Comparison of ENCODE assay signal across 8 cellular contexts in genomic region chr2:173355866-173356508, GRCh38. TPM values are rescaled to one million over a fixed set of nuclear protein-coding genes. Genes with fewer than 3 reads are reported as not detected.
DNase-seq lines count a peak whose midpoint lies in the region; ATAC-seq, FAIRE-seq and TF ChIP-seq lines count a peak whose summit lies in the region.

No MANE protein-coding gene starts in this region.

- BruUV-seq in Calu3 (replicated peaks; lab: Mats Ljungman, UMichigan) = no TSS peak

- FAIRE-seq in HTR-8/SVneo (lab: Jason Lieb, UNC) = no peak

- peaks cover 0 to 47% of the 10 kb centered on the region in 2 donors for H3K27me3 ChIP-seq in breast epithelium

- CTCF ChIA-PET in Calu3 (lab: Charles Lee) = interaction anchor here (0.6 kb wide), 2 partner anchors 148 to 292 kb away, joined by 4 read pairs; no protein-coding TSS in a partner anchor

- H3K4me3 ChIP-seq in breast epithelium = peak overlapping the region; percentile 47 to 70 (median 63)

- no peak overlapping the region for H3K27ac ChIP-seq in breast epithelium

- intact Hi-C loops in Calu3 (cut with micrococcal nuclease; ENCODE audit: unreplicated experiment) = loop anchor here (2.0 to 10.0 kb wide), 2 partner anchors 71 to 129 kb away; no protein-coding TSS in a partner anchor
- intact Hi-C loops in breast epithelium (cut with DNase I; ENCODE audit: low total_unique reads) = no loop called here

- H3K9me3 Mint-ChIP-seq in Calu3 (ENCODE audit: low read depth, unreplicated experiment) = no peaks in the 10 kb centered on the region
- no peaks in the 10 kb centered on the region for H3K9me3 Mint-ChIP-seq in natural killer cell treated with Interleukin-12 subunit alpha and Interleukin-12 subunit beta and Interleukin-15 and Interleukin-18, amount 100 ng/mL, for 72 hours

- no peaks in the 10 kb centered on the region for H3K9me3 ChIP-seq in breast epithelium

- TF ChIP-seq CTCF in Calu3 (IDR thresholded peaks at IDR 0.05; ENCODE audit: unreplicated experiment) (no peak), breast epithelium (IDR thresholded peaks at IDR 0.05) (no peak)

- H3K27me3 Mint-ChIP-seq in Calu3 (ENCODE audit: unreplicated experiment) = peaks cover 16% of the 10 kb centered on the region
- H3K27me3 Mint-ChIP-seq in natural killer cell treated with Interleukin-12 subunit alpha and Interleukin-12 subunit beta and Interleukin-15 and Interleukin-18, amount 100 ng/mL, for 72 hours = peaks cover 20 to 47% of the 10 kb centered on the region in 2 donors

- H3K36me3 Mint-ChIP-seq in Calu3 (ENCODE audit: insufficient read depth, unreplicated experiment) = peaks cover 37% of the 10 kb centered on the region
- H3K36me3 Mint-ChIP-seq in natural killer cell treated with Interleukin-12 subunit alpha and Interleukin-12 subunit beta and Interleukin-15 and Interleukin-18, amount 100 ng/mL, for 72 hours = peaks cover 24% of the 10 kb centered on the region

- H3K4me1 ChIP-seq in breast epithelium = no peaks in the 10 kb centered on the region

- no peak for ATAC-seq in natural killer cell treated with Interleukin-12 subunit alpha and Interleukin-12 subunit beta and Interleukin-15 and Interleukin-18, amount 100 ng/mL, for 72 hours
- ATAC-seq in HG03354 (IDR thresholded peaks at IDR 0.05; ENCODE audit: poor library complexity, severe bottlenecking, unreplicated experiment) = no peak

- H3K4me1 Mint-ChIP-seq in Calu3 (ENCODE audit: low read depth, unreplicated experiment) = peaks cover 46% of the 10 kb centered on the region
- H3K4me1 Mint-ChIP-seq in natural killer cell treated with Interleukin-12 subunit alpha and Interleukin-12 subunit beta and Interleukin-15 and Interleukin-18, amount 100 ng/mL, for 72 hours (ENCODE audit: low read depth in 2 of 2) = peaks cover 21 to 45% of the 10 kb centered on the region in 2 donors

- peak overlapping the region; percentile 93 for H3K4me3 Mint-ChIP-seq in Calu3 (ENCODE audit: low read depth, unreplicated experiment)
- H3K4me3 Mint-ChIP-seq in natural killer cell treated with Interleukin-12 subunit alpha and Interleukin-12 subunit beta and Interleukin-15 and Interleukin-18, amount 100 ng/mL, for 72 hours = peak overlapping the region; percentile 88

- TF ChIP-seq POLR2A in breast epithelium (IDR thresholded peaks at IDR 0.05) = no peak

- H3K27ac Mint-ChIP-seq in Calu3 (ENCODE audit: unreplicated experiment) = peak overlapping the region; percentile 51
- H3K27ac Mint-ChIP-seq in natural killer cell treated with Interleukin-12 subunit alpha and Interleukin-12 subunit beta and Interleukin-15 and Interleukin-18, amount 100 ng/mL, for 72 hours = peak overlapping the region; percentile 29 to 66

- no peaks in the 10 kb centered on the region for H3K36me3 ChIP-seq in breast epithelium

- DNase-seq in Calu3 (peak; percentile 57), HK-2 (ENCODE audit: unreplicated experiment) (peak; percentile 3), breast epithelium (ENCODE audit: low spot score in 2 of 2) (no peak), OCI-M1 (lab: John Stamatoyannopoulos, UW) (no peak), HTR-8/SVneo (ENCODE audit: insufficient read length, low spot score) (no peak), NCI-H2171 treated with DMSO at 0.1 percent for 48 hours (lab: John Stamatoyannopoulos, UW) (no peak)
- no peak for DNase-seq in natural killer cell treated with Interleukin-12 subunit alpha and Interleukin-12 subunit beta and Interleukin-15 and Interleukin-18, amount 100 ng/mL, for 72 hours (ENCODE audit: low spot score)

RNA-seq across cellular contexts. Expression of gene CDCA7, which starts 1.3 kb away (rescaled TPM):
- 39.0 and 48.2 TPM in 2 replicates for total RNA-seq in Calu3 (2022)
- total RNA-seq in breast epithelium = 1 to 10 TPM in 2 of 3 donors, under 1 TPM in 1; 0.16 to 3.2 (median 2.3) TPM
- 10 to 100 TPM; 19.0 to 55.4 TPM for total RNA-seq in natural killer cell treated with Interleukin-12 subunit alpha and Interleukin-12 subunit beta and Interleukin-15 and Interleukin-18, amount 100 ng/mL, for 72 hours

Comparison
In these comparisons a context has a peak if more than half of its experiments do, and no peak if none do; other contexts are left out.
1. DNase-seq: peak in Calu3 (single experiment) and HK-2 (single experiment); none in breast epithelium (0 of 2), natural killer cell treated with Interleukin-12 subunit alpha and Interleukin-12 subunit beta and Interleukin-15 and Interleukin-18, amount 100 ng/mL, for 72 hours (single experiment), OCI-M1 (single experiment), HTR-8/SVneo (single experiment) and NCI-H2171 treated with DMSO at 0.1 percent for 48 hours (single experiment).